Comparison of ENCODE assay signal across 1 cellular context in the genomic region with DNA sequence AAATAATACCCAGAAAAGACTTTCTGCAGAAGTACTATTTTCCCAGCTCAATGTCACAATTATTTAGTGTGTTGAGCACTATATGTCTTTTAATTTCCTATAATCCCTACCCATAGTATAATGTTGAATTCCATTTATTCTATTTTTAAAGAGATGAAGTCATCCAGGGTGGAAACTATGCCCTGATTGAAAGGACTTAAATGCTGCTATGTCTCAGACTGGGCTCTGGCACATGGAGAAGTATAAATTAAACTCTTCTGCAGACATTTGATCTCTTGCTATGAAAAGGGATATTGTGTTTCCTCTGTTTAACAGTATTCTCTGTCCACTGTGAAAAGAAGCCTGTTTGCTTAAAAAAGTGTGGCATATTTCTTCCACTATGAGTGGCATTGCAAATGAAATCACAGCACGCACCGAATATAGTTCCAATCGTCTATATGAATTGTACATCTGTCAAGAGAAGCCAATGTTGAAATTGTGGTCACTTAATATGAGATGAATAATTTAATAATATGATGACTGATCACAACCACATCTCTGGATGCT.
A peak's percentile ranks its signal among the peaks of the same experiment; 100 is the strongest.
TF ChIP-seq lines count a peak whose summit lies in the region.

No MANE protein-coding gene starts in this region.

TF ChIP-seq in SK-N-SH, 30 proteins besides CTCF, POLR2A, EP300 and RAD21 (continued from another document):
- TF ChIP-seq, protein P1, sequence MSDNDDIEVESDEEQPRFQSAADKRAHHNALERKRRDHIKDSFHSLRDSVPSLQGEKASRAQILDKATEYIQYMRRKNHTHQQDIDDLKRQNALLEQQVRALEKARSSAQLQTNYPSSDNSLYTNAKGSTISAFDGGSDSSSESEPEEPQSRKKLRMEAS (IDR thresholded peaks at IDR 0.05; ENCODE audit: low read depth): no peak
- TF ChIP-seq GATA2 (CRISPR knock-in tag; IDR thresholded peaks at IDR 0.05) (no peak), EZH2phosphoT487 (IDR thresholded peaks at IDR 0.05; ENCODE audit: borderline replicate concordance, low read depth) (no peak), TAF1 (IDR thresholded peaks at IDR 0.05; ENCODE audit: borderline replicate concordance, low read depth, low read length) (no peak), FOSL2 (IDR thresholded peaks at IDR 0.05; ENCODE audit: borderline replicate concordance, low read depth) (no peak), TCF12 (IDR thresholded peaks at IDR 0.05) (peak; percentile 34; the same call in 1 of the 2 replicates), TEAD4 (IDR thresholded peaks at IDR 0.05; ENCODE audit: borderline replicate concordance, insufficient read depth) (no peak), MXI1 (IDR thresholded peaks at IDR 0.05; ENCODE audit: low read depth, low read length) (no peak), NRF1 (IDR thresholded peaks at IDR 0.05; ENCODE audit: low read depth, low read length) (no peak), YY1 (IDR thresholded peaks at IDR 0.05; ENCODE audit: low read depth) (no peak)
- TF ChIP-seq, protein P2, sequence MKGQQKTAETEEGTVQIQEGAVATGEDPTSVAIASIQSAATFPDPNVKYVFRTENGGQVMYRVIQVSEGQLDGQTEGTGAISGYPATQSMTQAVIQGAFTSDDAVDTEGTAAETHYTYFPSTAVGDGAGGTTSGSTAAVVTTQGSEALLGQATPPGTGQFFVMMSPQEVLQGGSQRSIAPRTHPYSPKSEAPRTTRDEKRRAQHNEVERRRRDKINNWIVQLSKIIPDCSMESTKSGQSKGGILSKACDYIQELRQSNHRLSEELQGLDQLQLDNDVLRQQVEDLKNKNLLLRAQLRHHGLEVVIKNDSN (IDR thresholded peaks at IDR 0.05; ENCODE audit: borderline replicate concordance, low read depth): no peak
- TF ChIP-seq, protein P3, sequence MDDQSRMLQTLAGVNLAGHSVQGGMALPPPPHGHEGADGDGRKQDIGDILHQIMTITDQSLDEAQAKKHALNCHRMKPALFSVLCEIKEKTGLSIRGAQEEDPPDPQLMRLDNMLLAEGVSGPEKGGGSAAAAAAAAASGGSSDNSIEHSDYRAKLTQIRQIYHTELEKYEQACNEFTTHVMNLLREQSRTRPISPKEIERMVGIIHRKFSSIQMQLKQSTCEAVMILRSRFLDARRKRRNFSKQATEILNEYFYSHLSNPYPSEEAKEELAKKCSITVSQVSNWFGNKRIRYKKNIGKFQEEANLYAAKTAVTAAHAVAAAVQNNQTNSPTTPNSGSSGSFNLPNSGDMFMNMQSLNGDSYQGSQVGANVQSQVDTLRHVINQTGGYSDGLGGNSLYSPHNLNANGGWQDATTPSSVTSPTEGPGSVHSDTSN (IDR thresholded peaks at IDR 0.05): peak; percentile 51
